ENCODE assay signal across 8 cellular contexts in the genomic region with DNA sequence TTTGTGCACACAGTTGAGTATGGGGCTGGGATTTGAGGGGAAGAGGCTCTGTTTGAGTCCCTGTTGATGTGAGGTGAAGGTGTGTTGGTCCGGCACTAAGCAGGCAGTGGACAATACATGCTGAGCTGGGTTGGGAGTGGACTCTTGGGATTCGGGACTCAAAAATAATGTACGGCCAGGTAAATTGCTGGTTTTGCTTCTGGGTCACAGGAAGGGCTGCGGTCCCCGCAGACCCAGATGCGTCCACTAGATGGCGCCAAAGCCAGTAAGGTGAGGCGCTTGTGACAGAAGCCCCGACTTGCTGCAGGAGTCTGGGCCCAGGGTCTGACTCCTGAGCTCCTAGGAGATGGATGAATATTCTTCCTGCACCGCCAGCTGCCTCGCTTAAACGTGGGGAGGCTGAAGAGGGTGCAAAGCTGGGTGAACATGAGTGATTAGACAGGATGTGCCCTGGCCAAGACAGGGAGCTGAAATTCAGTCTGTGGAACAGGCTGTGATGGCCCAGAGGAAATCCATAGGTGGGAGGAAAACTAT.
A peak's percentile ranks its signal among the peaks of the same experiment; 100 is the strongest.
DNase-seq lines count a peak whose midpoint lies in the region; ATAC-seq and TF ChIP-seq lines count a peak whose summit lies in the region.

No MANE protein-coding gene starts in this region.

- H3K9me3 Mint-ChIP-seq in activated T-helper 17 cell treated with anti-CD3 and anti-CD28 coated beads, Interleukin-2, amount 50 U/mL, for 72 hours: no peaks in the 10 kb centered on the region

- no peaks in the 10 kb centered on the region for H3K9me2 ChIP-seq in MM.1S (replicated peaks; ENCODE audit: insufficient read depth, low read length)

- H3K4me1 ChIP-seq in MM.1S (ENCODE audit: low read length) (peaks cover 54% of the 10 kb centered on the region), neutrophil (ENCODE audit: control insufficient read depth in 1 of 2, insufficient read depth in 1 of 2, low read depth in 1 of 2, low read length in 1 of 2) (peaks cover 13 to 20% of the 10 kb centered on the region in 2 experiments), suprapubic skin (peaks cover 56% of the 10 kb centered on the region)

- TF ChIP-seq CTCF in AG09319 (IDR thresholded peaks at IDR 0.05; ENCODE audit: low read depth, low read length) (peak; percentile 89), MM.1S (IDR thresholded peaks at IDR 0.05; ENCODE audit: low read length) (peak; percentile 99), fibroblast of the aortic adventitia (IDR thresholded peaks at IDR 0.05; ENCODE audit: insufficient read depth, low read length) (peak; percentile 94), neutrophil (IDR thresholded peaks at IDR 0.05) (peak; percentile 91), suprapubic skin (IDR thresholded peaks at IDR 0.05) (peak; percentile 84 to 94)

- 4% methylated on average over 12 of the region's 12 CpGs for WGBS in suprapubic skin

- DNase-seq in AG09319 (ENCODE audit: extremely low read depth, low read depth) (no peak), MM.1S (peak; percentile 93), SHP77 (lab: John Stamatoyannopoulos, UW) (peak; percentile 76 to 82), fibroblast of the aortic adventitia (ENCODE audit: low read depth) (peak; percentile 80), suprapubic skin (ENCODE audit: low spot score in 2 of 2) (peak; percentile 92)

- H3K27me3 ChIP-seq in MM.1S (replicated peaks; ENCODE audit: insufficient read depth, low read length) (no peaks in the 10 kb centered on the region), neutrophil (peaks cover 49% of the 10 kb centered on the region), suprapubic skin (no peaks in the 10 kb centered on the region)

- H3K27ac ChIP-seq in MM.1S (ENCODE audit: low read length): peak overlapping the region; percentile 20; the same call in 1 of the 2 replicates
- no peak overlapping the region for H3K27ac ChIP-seq in neutrophil
- H3K27ac ChIP-seq in suprapubic skin: peak overlapping the region; percentile 94

- H3K9me3 ChIP-seq in MM.1S (replicated peaks; ENCODE audit: insufficient read depth, low read length) (no peaks in the 10 kb centered on the region), neutrophil (no peaks in the 10 kb centered on the region), suprapubic skin (no peaks in the 10 kb centered on the region)

- no peak for TF ChIP-seq EP300 in suprapubic skin (IDR thresholded peaks at IDR 0.05)

- H3K36me3 Mint-ChIP-seq in activated T-helper 17 cell treated with anti-CD3 and anti-CD28 coated beads, Interleukin-2, amount 50 U/mL, for 72 hours (ENCODE audit: low read depth): no peaks in the 10 kb centered on the region

- peak; percentile 20 for ATAC-seq in GM19438 (IDR thresholded peaks at IDR 0.05; ENCODE audit: low read depth, unreplicated experiment)
- ATAC-seq in activated T-helper 17 cell treated with anti-CD3 and anti-CD28 coated beads, Interleukin-2, amount 50 U/mL, for 72 hours (replicated peaks): peak; percentile 45

- peak overlapping the region; percentile 33 for H3K4me3 Mint-ChIP-seq in activated T-helper 17 cell treated with anti-CD3 and anti-CD28 coated beads, Interleukin-2, amount 50 U/mL, for 72 hours

- H3K4me2 ChIP-seq in MM.1S (ENCODE audit: low read depth, low read length): peak overlapping the region; percentile 88

- no peaks in the 10 kb centered on the region for H3K79me2 ChIP-seq in MM.1S (ENCODE audit: low read length)

- H3K36me3 ChIP-seq in MM.1S (replicated peaks; ENCODE audit: insufficient read depth, low read length) (no peaks in the 10 kb centered on the region), neutrophil (no peaks in the 10 kb centered on the region), suprapubic skin (no peaks in the 10 kb centered on the region)

- H3K4me3 ChIP-seq in MM.1S (ENCODE audit: low read length): peak overlapping the region; percentile 38
- H3K4me3 ChIP-seq in fibroblast of the aortic adventitia (ENCODE audit: low read depth, low read length): no peak overlapping the region
- H3K4me3 ChIP-seq in neutrophil (ENCODE audit: low read depth in 1 of 2, low read length in 1 of 2): no peak overlapping the region
- no peak overlapping the region for H3K4me3 ChIP-seq in suprapubic skin

- no peak for TF ChIP-seq POLR2A in suprapubic skin (IDR thresholded peaks at IDR 0.05)

- H3K4me1 Mint-ChIP-seq in activated T-helper 17 cell treated with anti-CD3 and anti-CD28 coated beads, Interleukin-2, amount 50 U/mL, for 72 hours: peaks cover 17% of the 10 kb centered on the region

- peaks cover 53% of the 10 kb centered on the region for H3F3A ChIP-seq in MM.1S (ENCODE audit: insufficient read depth, low read length)

- no peaks in the 10 kb centered on the region for H3K27me3 Mint-ChIP-seq in activated T-helper 17 cell treated with anti-CD3 and anti-CD28 coated beads, Interleukin-2, amount 50 U/mL, for 72 hours

- no peaks in the 10 kb centered on the region for H4K20me1 ChIP-seq in MM.1S (ENCODE audit: insufficient read depth, low read length)

- peak overlapping the region; percentile 90 for H2AFZ ChIP-seq in MM.1S (ENCODE audit: low read length)

- peak overlapping the region; percentile 35; the same call in 1 of the 2 replicates for H3K9ac ChIP-seq in MM.1S (ENCODE audit: low read length)

- H3K27ac Mint-ChIP-seq in activated T-helper 17 cell treated with anti-CD3 and anti-CD28 coated beads, Interleukin-2, amount 50 U/mL, for 72 hours: no peak overlapping the region
